In the genomic region with DNA sequence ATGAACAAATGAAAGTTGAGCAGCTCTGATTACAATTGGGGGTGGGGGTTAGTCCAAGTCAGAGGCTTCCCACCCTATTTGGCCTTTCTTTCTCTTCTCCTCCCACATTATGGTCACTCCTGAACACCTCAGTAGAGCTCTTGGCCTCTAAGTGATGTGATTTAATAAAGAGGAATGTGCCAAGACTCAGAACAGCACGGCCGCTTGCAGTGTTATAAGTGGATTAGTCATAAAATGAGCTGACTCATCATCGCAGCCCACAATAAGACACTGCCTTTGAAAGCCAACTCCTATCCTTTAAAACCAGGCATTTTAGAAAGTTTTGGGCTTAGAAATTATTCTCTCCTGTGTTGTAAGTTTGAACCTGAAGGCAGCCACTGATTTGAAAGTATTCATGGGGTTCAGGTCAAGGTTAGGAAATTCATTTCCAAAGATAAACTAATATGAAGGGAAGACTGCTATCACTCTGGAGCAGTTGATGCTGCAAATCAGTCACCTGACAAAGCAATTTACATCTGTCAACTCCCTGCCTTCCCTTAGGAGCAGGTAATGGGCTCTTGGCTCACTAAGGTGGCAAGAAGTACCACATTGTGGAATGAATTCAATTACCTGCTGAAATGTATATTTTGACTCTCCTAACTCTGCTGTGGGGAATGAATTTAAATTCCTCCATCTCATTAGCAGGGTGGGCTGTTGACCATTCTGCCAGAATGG, we compare ENCODE assay signal across 1 cellular context.
TF ChIP-seq lines count a peak whose summit lies in the region.

No MANE protein-coding gene starts in this region.

TF ChIP-seq in A549, 52 proteins besides CTCF, POLR2A, EP300 and RAD21 (continued from another document):
- TF ChIP-seq, protein P1, sequence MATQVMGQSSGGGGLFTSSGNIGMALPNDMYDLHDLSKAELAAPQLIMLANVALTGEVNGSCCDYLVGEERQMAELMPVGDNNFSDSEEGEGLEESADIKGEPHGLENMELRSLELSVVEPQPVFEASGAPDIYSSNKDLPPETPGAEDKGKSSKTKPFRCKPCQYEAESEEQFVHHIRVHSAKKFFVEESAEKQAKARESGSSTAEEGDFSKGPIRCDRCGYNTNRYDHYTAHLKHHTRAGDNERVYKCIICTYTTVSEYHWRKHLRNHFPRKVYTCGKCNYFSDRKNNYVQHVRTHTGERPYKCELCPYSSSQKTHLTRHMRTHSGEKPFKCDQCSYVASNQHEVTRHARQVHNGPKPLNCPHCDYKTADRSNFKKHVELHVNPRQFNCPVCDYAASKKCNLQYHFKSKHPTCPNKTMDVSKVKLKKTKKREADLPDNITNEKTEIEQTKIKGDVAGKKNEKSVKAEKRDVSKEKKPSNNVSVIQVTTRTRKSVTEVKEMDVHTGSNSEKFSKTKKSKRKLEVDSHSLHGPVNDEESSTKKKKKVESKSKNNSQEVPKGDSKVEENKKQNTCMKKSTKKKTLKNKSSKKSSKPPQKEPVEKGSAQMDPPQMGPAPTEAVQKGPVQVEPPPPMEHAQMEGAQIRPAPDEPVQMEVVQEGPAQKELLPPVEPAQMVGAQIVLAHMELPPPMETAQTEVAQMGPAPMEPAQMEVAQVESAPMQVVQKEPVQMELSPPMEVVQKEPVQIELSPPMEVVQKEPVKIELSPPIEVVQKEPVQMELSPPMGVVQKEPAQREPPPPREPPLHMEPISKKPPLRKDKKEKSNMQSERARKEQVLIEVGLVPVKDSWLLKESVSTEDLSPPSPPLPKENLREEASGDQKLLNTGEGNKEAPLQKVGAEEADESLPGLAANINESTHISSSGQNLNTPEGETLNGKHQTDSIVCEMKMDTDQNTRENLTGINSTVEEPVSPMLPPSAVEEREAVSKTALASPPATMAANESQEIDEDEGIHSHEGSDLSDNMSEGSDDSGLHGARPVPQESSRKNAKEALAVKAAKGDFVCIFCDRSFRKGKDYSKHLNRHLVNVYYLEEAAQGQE (IDR thresholded peaks at IDR 0.05): no peak
